8 cellular contexts compared by ENCODE assay signal in the genomic region with DNA sequence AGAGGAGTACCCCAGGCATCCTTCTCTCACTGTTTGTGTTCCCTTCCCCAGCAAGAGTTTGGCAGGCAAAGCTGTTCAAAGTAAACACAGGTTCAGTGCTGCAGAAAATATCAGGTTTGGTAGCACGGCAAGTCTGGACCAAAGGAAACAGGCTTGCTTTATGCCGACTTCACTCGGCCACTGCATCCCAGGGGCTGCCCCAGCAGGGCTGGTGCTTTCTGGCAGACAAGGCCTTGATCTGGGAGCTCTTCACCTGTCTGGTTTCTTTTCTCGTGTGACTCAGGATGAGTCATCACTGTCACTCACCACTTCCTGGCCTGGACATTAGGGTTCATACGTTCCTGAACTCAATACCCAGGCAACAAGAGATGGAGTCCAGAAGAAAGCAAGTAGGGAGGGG. TPM values are rescaled to one million over a fixed set of nuclear protein-coding genes. Genes with fewer than 3 reads are reported as not detected.
DNase-seq lines count a peak whose midpoint lies in the region; ATAC-seq and TF ChIP-seq lines count a peak whose summit lies in the region.

No MANE protein-coding gene starts in this region.

- no peaks in the 10 kb centered on the region for H3K36me3 Mint-ChIP-seq in activated CD8-positive, alpha-beta T cell treated with anti-CD3 and anti-CD28 coated beads, Interleukin-2, amount 10 ng/mL, durations not matched to agents 7 days and 5 days (ENCODE audit: low read depth)

- no peaks in the 10 kb centered on the region for H3K27me3 ChIP-seq in right atrium auricular region

- no peak for TF ChIP-seq CTCF in GM10248 (IDR thresholded peaks at IDR 0.05; ENCODE audit: control extremely low read depth, extremely low read depth, low read depth, missing control alignments)
- no peak for TF ChIP-seq CTCF in right atrium auricular region (IDR thresholded peaks at IDR 0.05)

- H3K9me3 Mint-ChIP-seq in activated CD8-positive, alpha-beta T cell treated with anti-CD3 and anti-CD28 coated beads, Interleukin-2, amount 10 ng/mL, durations not matched to agents 7 days and 5 days (ENCODE audit: insufficient read depth), result no peaks in the 10 kb centered on the region

- H3K4me1 Mint-ChIP-seq in activated CD8-positive, alpha-beta T cell treated with anti-CD3 and anti-CD28 coated beads, Interleukin-2, amount 10 ng/mL, durations not matched to agents 7 days and 5 days (ENCODE audit: low read depth), result peaks cover 6% of the 10 kb centered on the region

- peak; percentile 100 for ATAC-seq in GM19452 (IDR thresholded peaks at IDR 0.05; ENCODE audit: unreplicated experiment)
- peak; percentile 98 for ATAC-seq in HG03280 (IDR thresholded peaks at IDR 0.05; ENCODE audit: unreplicated experiment)
- peak; percentile 70 for ATAC-seq in activated CD8-positive, alpha-beta T cell treated with anti-CD3 and anti-CD28 coated beads, Interleukin-2, amount 10 ng/mL, durations not matched to agents 7 days and 5 days

- peaks cover 4% of the 10 kb centered on the region for H3K27me3 Mint-ChIP-seq in activated CD8-positive, alpha-beta T cell treated with anti-CD3 and anti-CD28 coated beads, Interleukin-2, amount 10 ng/mL, durations not matched to agents 7 days and 5 days (ENCODE audit: low read depth)

- H3K4me3 Mint-ChIP-seq in activated CD8-positive, alpha-beta T cell treated with anti-CD3 and anti-CD28 coated beads, Interleukin-2, amount 10 ng/mL, durations not matched to agents 7 days and 5 days, result no peak overlapping the region

- H3K4me3 ChIP-seq in right atrium auricular region, result no peak overlapping the region

- H3K4me1 ChIP-seq in right atrium auricular region, result peaks cover 0 to 8% of the 10 kb centered on the region in 2 donors

- DNase-seq in GM10248 (ENCODE audit: extremely low spot score), result peak; percentile 76
- DNase-seq in activated CD8-positive, alpha-beta T cell treated with anti-CD3 and anti-CD28 coated beads, Interleukin-2, amount 10 ng/mL, durations not matched to agents 7 days and 5 days, result peak; percentile 26
- DNase-seq in lung microvascular endothelial cell (ENCODE audit: low read depth in 2 of 2), result peak; percentile 81 to 85
- no peak for DNase-seq in cerebellar nuclear complex (lab: John Stamatoyannopoulos, UW)
- no peak for DNase-seq in right atrium auricular region (ENCODE audit: low spot score)
- DNase-seq in NCI-H1105 treated with DMSO at 0.1 percent for 48 hours (lab: John Stamatoyannopoulos, UW), result no peak

- no peak overlapping the region for H3K27ac ChIP-seq in right atrium auricular region

- H3K27ac Mint-ChIP-seq in activated CD8-positive, alpha-beta T cell treated with anti-CD3 and anti-CD28 coated beads, Interleukin-2, amount 10 ng/mL, durations not matched to agents 7 days and 5 days, result no peak overlapping the region

- CTCF ChIA-PET in GM10248 (lab: Yijun Ruan, JAX), result interaction anchor here (0.7 to 1.2 kb wide), 2 partner anchors 14 to 63 kb away, joined by 3 to 4 read pairs; no protein-coding TSS in a partner anchor
- CTCF ChIA-PET in activated CD8-positive, alpha-beta T cell treated with anti-CD3 and anti-CD28 coated beads, Interleukin-2, amount 10 ng/mL, durations not matched to agents 7 days and 5 days (lab: Charles Lee), result no interaction called here

- no peaks in the 10 kb centered on the region for H3K9me3 ChIP-seq in right atrium auricular region

- POLR2A ChIA-PET in GM10248 (lab: Yijun Ruan, JAX), result interaction anchor here (1.0 kb wide), 1 partner anchor 13 kb away, joined by 3 read pairs; no protein-coding TSS in a partner anchor
- POLR2A ChIA-PET in activated CD8-positive, alpha-beta T cell treated with anti-CD3 and anti-CD28 coated beads, Interleukin-2, amount 10 ng/mL, durations not matched to agents 7 days and 5 days (lab: Charles Lee), result no interaction called here

- no peaks in the 10 kb centered on the region for H3K36me3 ChIP-seq in right atrium auricular region

RNA-seq across cellular contexts. Expression of a gene that starts 52.6 kb away (rescaled TPM):
- total RNA-seq in activated CD8-positive, alpha-beta T cell treated with anti-CD3 and anti-CD28 coated beads, Interleukin-2, amount 10 ng/mL, durations not matched to agents 7 days and 5 days, result under 1 TPM; 0.23 to 0.71 TPM
- total RNA-seq in lung microvascular endothelial cell (1.8 and 4.4 TPM in 2 replicates), right atrium auricular region (10 to 100 TPM; 11.4 to 19.2 TPM)

Comparison
In these comparisons a context has a peak if more than half of its experiments do, and no peak if none do; other contexts are left out.
1. DNase-seq: peak in GM10248 (single experiment), activated CD8-positive, alpha-beta T cell treated with anti-CD3 and anti-CD28 coated beads, Interleukin-2, amount 10 ng/mL, durations not matched to agents 7 days and 5 days (single experiment) and lung microvascular endothelial cell (2 of 2); none in cerebellar nuclear complex (0 of 2), right atrium auricular region (single experiment) and NCI-H1105 treated with DMSO at 0.1 percent for 48 hours (single experiment).
2. Peak in every context shown above with its lines, with median percentiles within 50 percentile points of each other: ATAC-seq.